ENCODE assay signal across 16 cellular contexts in genomic region chr14:32593290-32593942, GRCh38.
DNase-seq lines count a peak whose midpoint lies in the region; ATAC-seq and TF ChIP-seq lines count a peak whose summit lies in the region.
"Had no signal": no experiment of that assay in that cellular context is flagged by ENCODE, and none has a peak within 500 bp of the region (broad histone marks: within the 10 kb centered on the region; RNA-seq: fewer than 3 reads in every experiment).

No MANE protein-coding gene starts in this region.

- no peaks in the 10 kb centered on the region for H3K27me3 Mint-ChIP-seq in activated naive CD4-positive, alpha-beta T cell treated with anti-CD3 and anti-CD28 coated beads, Interleukin-2, amount 10 ng/mL, durations not matched to agents 7 days and 5 days

- intact Hi-C loops in posterior cingulate gyrus (cut with DNase I) = no loop called here

- no peak for TF ChIP-seq CTCF in RWPE2 (IDR thresholded peaks at IDR 0.05; ENCODE audit: poor library complexity, severe bottlenecking)
- no peak for TF ChIP-seq CTCF in fibroblast of villous mesenchyme (IDR thresholded peaks at IDR 0.05; ENCODE audit: insufficient read depth, low read depth, low read length)
- TF ChIP-seq CTCF in WERI-Rb-1 (IDR thresholded peaks at IDR 0.05; ENCODE audit: low read depth, low read length) = no peak

- H3K27me3 ChIP-seq in RWPE2 (ENCODE audit: insufficient read depth, poor library complexity, severe bottlenecking) (no peaks in the 10 kb centered on the region), WERI-Rb-1 (ENCODE audit: insufficient read depth, low read depth, severe bottlenecking) (no peaks in the 10 kb centered on the region)

- H3K4me3 ChIP-seq in RWPE2 (ENCODE audit: severe bottlenecking) (no peak overlapping the region), fibroblast of villous mesenchyme (ENCODE audit: low read depth, low read length) (no peak overlapping the region), skeletal muscle cell (ENCODE audit: low read depth, low read length) (no peak overlapping the region), WERI-Rb-1 (ENCODE audit: low read depth, low read length) (no peak overlapping the region)
- H3K4me3 ChIP-seq: SK-N-MC, thoracic aorta had no signal

- H3K36me3 Mint-ChIP-seq in activated naive CD4-positive, alpha-beta T cell treated with anti-CD3 and anti-CD28 coated beads, Interleukin-2, amount 10 ng/mL, durations not matched to agents 7 days and 5 days = no peaks in the 10 kb centered on the region

- H3K4me1 ChIP-seq in RWPE2 (ENCODE audit: insufficient read depth, poor library complexity, severe bottlenecking) = peaks cover 24% of the 10 kb centered on the region

- H3K27ac ChIP-seq in RWPE2 (ENCODE audit: poor library complexity, severe bottlenecking) (peak overlapping the region; percentile 60), WERI-Rb-1 (no peak overlapping the region)
- H3K27ac ChIP-seq: SK-N-MC, thoracic aorta had no signal

- DNase-seq in GM04503 (ENCODE audit: low read depth) = peak; percentile 90
- no peak for DNase-seq in RWPE2 (ENCODE audit: low spot score)
- peak; percentile 84 for DNase-seq in fibroblast of villous mesenchyme (ENCODE audit: low read depth)
- peak; percentile 74 for DNase-seq in skeletal muscle cell (ENCODE audit: low read depth)
- DNase-seq in NCI-H1436 treated with DMSO at 0.1 percent for 48 hours (lab: John Stamatoyannopoulos, UW) = no peak
- no peak for DNase-seq in WERI-Rb-1
- DNase-seq in posterior cingulate gyrus = no peak
- no peak for DNase-seq in activated naive CD4-positive, alpha-beta T cell treated with anti-CD3 and anti-CD28 coated beads, Interleukin-2, amount 10 ng/mL, durations not matched to agents 7 days and 5 days
- DNase-seq: activated CD4-positive, CD25-positive, alpha-beta regulatory T cell treated with anti-CD3 and anti-CD28 coated beads, Interleukin-2, amount 50 U/mL, for 72 hours; amygdala; Calu3; endodermal cell; NCI-H187 treated with DMSO at 0.1 percent for 48 hours; small intestine had no signal

- H3K4me1 Mint-ChIP-seq in activated naive CD4-positive, alpha-beta T cell treated with anti-CD3 and anti-CD28 coated beads, Interleukin-2, amount 10 ng/mL, durations not matched to agents 7 days and 5 days = no peaks in the 10 kb centered on the region
- H3K4me1 Mint-ChIP-seq: endodermal cell had no signal

- H3K9me3 Mint-ChIP-seq in activated naive CD4-positive, alpha-beta T cell treated with anti-CD3 and anti-CD28 coated beads, Interleukin-2, amount 10 ng/mL, durations not matched to agents 7 days and 5 days = no peaks in the 10 kb centered on the region
- H3K9me3 Mint-ChIP-seq: endodermal cell had no signal

- CTCF ChIA-PET in activated naive CD4-positive, alpha-beta T cell treated with anti-CD3 and anti-CD28 coated beads, Interleukin-2, amount 10 ng/mL, durations not matched to agents 7 days and 5 days (lab: Charles Lee) = no interaction called here

- H3K9me3 ChIP-seq in RWPE2 (ENCODE audit: severe bottlenecking) (no peaks in the 10 kb centered on the region), WERI-Rb-1 (ENCODE audit: severe bottlenecking) (no peaks in the 10 kb centered on the region)
- H3K9me3 ChIP-seq: thoracic aorta had no signal

- no peak overlapping the region for H3K4me3 Mint-ChIP-seq in activated naive CD4-positive, alpha-beta T cell treated with anti-CD3 and anti-CD28 coated beads, Interleukin-2, amount 10 ng/mL, durations not matched to agents 7 days and 5 days
- H3K4me3 Mint-ChIP-seq: endodermal cell had no signal

- H3K36me3 ChIP-seq in RWPE2 (ENCODE audit: low read depth) (no peaks in the 10 kb centered on the region), WERI-Rb-1 (no peaks in the 10 kb centered on the region)
- H3K36me3 ChIP-seq: thoracic aorta had no signal

- no peak overlapping the region for H3K27ac Mint-ChIP-seq in activated naive CD4-positive, alpha-beta T cell treated with anti-CD3 and anti-CD28 coated beads, Interleukin-2, amount 10 ng/mL, durations not matched to agents 7 days and 5 days
- H3K27ac Mint-ChIP-seq: endodermal cell had no signal

- ATAC-seq in RWPE2 (ENCODE audit: low read depth) = peak; percentile 57

Comparison
In these comparisons a context has a peak if more than half of its experiments do, and no peak if none do; other contexts are left out.
1. DNase-seq: peak in GM04503 (single experiment), fibroblast of villous mesenchyme (single experiment) and skeletal muscle cell (single experiment); none in RWPE2 (single experiment), NCI-H1436 treated with DMSO at 0.1 percent for 48 hours (single experiment), WERI-Rb-1 (single experiment), posterior cingulate gyrus (0 of 10) and activated naive CD4-positive, alpha-beta T cell treated with anti-CD3 and anti-CD28 coated beads, Interleukin-2, amount 10 ng/mL, durations not matched to agents 7 days and 5 days (single experiment).